ENCODE assay signal across 12 cellular contexts in the genomic region with DNA sequence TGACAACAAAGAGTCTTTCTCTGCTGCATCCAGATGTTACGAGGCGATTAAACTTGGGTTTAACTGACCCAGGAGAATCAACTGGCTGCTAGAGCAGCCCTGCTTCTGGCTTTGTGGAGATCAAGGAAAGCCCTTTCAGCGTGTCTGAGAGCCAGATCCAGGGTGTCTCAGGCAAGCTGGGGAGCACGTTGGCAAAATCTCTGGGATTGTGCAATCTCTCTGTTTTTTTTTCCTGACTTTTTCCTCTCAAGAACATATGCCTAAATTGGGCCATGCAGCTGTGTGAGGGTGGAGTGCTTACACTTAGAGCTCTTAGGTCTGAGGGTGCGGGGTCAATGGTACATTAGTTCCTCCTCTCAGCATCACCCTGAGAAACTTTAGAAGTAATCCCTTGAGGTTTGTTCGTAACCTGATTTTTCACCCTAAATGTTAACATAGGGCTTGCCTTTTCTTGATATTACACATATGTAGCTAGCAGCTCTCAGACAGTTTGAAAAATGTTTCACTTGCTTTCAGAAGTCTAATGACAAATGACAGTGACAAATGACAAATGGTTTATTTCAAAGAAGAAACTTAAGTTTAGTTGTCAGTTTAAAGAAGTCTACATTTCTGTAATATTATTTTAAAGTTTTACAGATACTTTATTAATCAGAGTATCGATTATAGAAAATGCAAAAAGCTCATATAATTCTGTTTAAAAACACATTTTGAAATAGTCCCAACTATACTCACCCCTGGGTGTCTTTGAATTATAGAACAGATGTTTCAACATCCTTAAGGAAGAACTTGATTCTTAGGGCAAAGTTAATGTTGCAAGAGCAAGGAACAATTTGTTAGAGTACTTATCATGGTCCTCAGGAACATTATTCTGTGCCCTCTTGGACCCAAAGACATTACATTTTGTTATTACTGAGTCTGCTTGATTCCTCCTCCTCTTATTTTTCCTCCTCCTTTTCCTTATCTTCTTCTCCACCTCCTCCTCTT. TPM values are rescaled to one million over a fixed set of nuclear protein-coding genes. Genes with fewer than 3 reads are reported as not detected.
DNase-seq lines count a peak whose midpoint lies in the region; ATAC-seq lines count a peak whose summit lies in the region.
"Had no signal": no experiment of that assay in that cellular context is flagged by ENCODE, and none has a peak within 500 bp of the region (broad histone marks: within the 10 kb centered on the region; RNA-seq: fewer than 3 reads in every experiment).

No MANE protein-coding gene starts in this region.

- peak overlapping the region; percentile 77 for H3K27ac ChIP-seq in subcutaneous abdominal adipose tissue (ENCODE audit: low read depth, low read length)

- peaks cover 0 to 4% (median 3%) of the 10 kb centered on the region in 5 donors for H3K9me3 ChIP-seq in subcutaneous abdominal adipose tissue (ENCODE audit: control insufficient read depth in 5 of 5, low read length in 5 of 5)

- ATAC-seq in GM18909 (IDR thresholded peaks at IDR 0.05; ENCODE audit: poor library complexity, unreplicated experiment): peak; percentile 69

- H3K4me3 ChIP-seq in subcutaneous abdominal adipose tissue (ENCODE audit: low read depth in 1 of 5, low read length in 5 of 5): peak overlapping the region in 2 of 5 donors; percentile 7 to 18

- H3K4me1 ChIP-seq in subcutaneous abdominal adipose tissue (ENCODE audit: control insufficient read depth in 5 of 5, insufficient read depth in 5 of 5, low read length in 5 of 5): peaks cover 7 to 43% (median 32%) of the 10 kb centered on the region in 5 donors

- intact Hi-C loops in cardiac septum (cut with DNase I): no loop called here

- H3K36me3 ChIP-seq in subcutaneous abdominal adipose tissue (ENCODE audit: control insufficient read depth in 5 of 5, insufficient read depth in 5 of 5, low read length in 5 of 5): no peaks in the 10 kb centered on the region

- H3K27me3 ChIP-seq in subcutaneous abdominal adipose tissue (ENCODE audit: control insufficient read depth in 5 of 5, insufficient read depth in 4 of 5, low read length in 5 of 5): no peaks in the 10 kb centered on the region

- H3K9ac ChIP-seq in subcutaneous abdominal adipose tissue (ENCODE audit: low read length in 5 of 5): peak overlapping the region in 4 of 5 donors; percentile 7 to 72 (median 24)

- DNase-seq in UCSD-AML1 (lab: John Stamatoyannopoulos, UW; ENCODE audit: unreplicated experiment) (peak; percentile 19), cardiac septum (ENCODE audit: low spot score) (peak; percentile 63), cerebellar nuclear complex (lab: John Stamatoyannopoulos, UW) (no peak), LoVo (ENCODE audit: low spot score) (no peak), kidney tubule cell (ENCODE audit: low spot score) (no peak), islet precursor cell (no peak)
- DNase-seq: dermis blood vessel endothelial cell, nucleus accumbens had no signal

RNA-seq across cellular contexts. Expression of gene ZSWIM2, which starts 38.4 kb away (rescaled TPM):
- total RNA-seq in cardiac septum: not detected
- total RNA-seq: activated T-helper 1 cell treated with anti-CD3 and anti-CD28 coated beads, Interleukin-12 subunit alpha, Interleukin-12 subunit beta, Interleukin-2, Interleukin-4 antibody, amounts not matched to agents 30 ng/mL and 10 ng/mL and 1 ng/mL, durations not matched to agents 14 hours and 24 hours and 36 hours; dermis blood vessel endothelial cell; M059J had no signal

Comparison
In these comparisons a context has a peak if more than half of its experiments do, and no peak if none do; other contexts are left out.
1. DNase-seq: peak in UCSD-AML1 (single experiment) and cardiac septum (single experiment); none in cerebellar nuclear complex (0 of 2), LoVo (single experiment), kidney tubule cell (single experiment) and islet precursor cell (single experiment).